ENCODE assay signal across 7 cellular contexts in genomic region chr5:6360684-6361072, GRCh38. TPM values are rescaled to one million over a fixed set of nuclear protein-coding genes. Genes with fewer than 3 reads are reported as not detected.
A peak's percentile ranks its signal among the peaks of the same experiment; 100 is the strongest.
DNase-seq lines count a peak whose midpoint lies in the region; ATAC-seq and TF ChIP-seq lines count a peak whose summit lies in the region.
"Not testable (repeated sequence)": the region's sequence is repeated elsewhere in the genome, so short reads cannot be mapped to it uniquely, and the experiment has no call there.

No MANE protein-coding gene starts in this region.

- H3K18ac ChIP-seq in neuronal stem cell (ENCODE audit: low read length), result not testable (repeated sequence)

- H3K4me1 ChIP-seq in GM23338 (ENCODE audit: insufficient read depth); neuronal stem cell (ENCODE audit: control insufficient read depth in 2 of 2, insufficient read depth in 1 of 2, low read depth in 1 of 2, low read length in 2 of 2): not testable (repeated sequence)
- H3K4me1 ChIP-seq in effector memory CD4-positive, alpha-beta T cell (ENCODE audit: control insufficient read depth, insufficient read depth, low read length, poor library complexity, severe bottlenecking), result peaks cover 17% of the 10 kb centered on the region

- not testable (repeated sequence) for H2BK15ac ChIP-seq in neuronal stem cell (ENCODE audit: low read length)

- not testable (repeated sequence) for H3K9me3 Mint-ChIP-seq in CD4-positive, alpha-beta T cell; GM23338; T-helper 2 cell treated with Interferon-gamma antibody and Interleukin-4, amounts not matched to agents 5 μg/mL and 100 μg/mL, for 36 hours; activated naive CD4-positive, alpha-beta T cell treated with anti-CD3 and anti-CD28 coated beads for 36 hours

- H2AK5ac ChIP-seq in neuronal stem cell (ENCODE audit: low read depth, low read length), result not testable (repeated sequence)

- peak overlapping the region; percentile 51 for H3K27ac ChIP-seq in CD4-positive, alpha-beta T cell (ENCODE audit: low read depth, low read length)
- H3K27ac ChIP-seq in GM23338 (ENCODE audit: low read depth); neuronal stem cell (replicated peaks; ENCODE audit: low read length): not testable (repeated sequence)
- H3K27ac ChIP-seq in effector memory CD4-positive, alpha-beta T cell (ENCODE audit: insufficient read depth, low read length, poor library complexity, severe bottlenecking), result peak overlapping the region; percentile 27

- H3K79me1 ChIP-seq in neuronal stem cell (ENCODE audit: low read depth, low read length), result not testable (repeated sequence)

- not testable (repeated sequence) for H3K23ac ChIP-seq in neuronal stem cell (ENCODE audit: low read depth, low read length, poor library complexity)

- TF ChIP-seq CTCF in CD4-positive, alpha-beta T cell (IDR thresholded peaks at IDR 0.05); GM23338 (conservative IDR thresholded peaks at IDR 0.05; ENCODE audit: low read depth in 2 of 2): not testable (repeated sequence)

- not testable (repeated sequence) for H3K27me3 ChIP-seq in CD4-positive, alpha-beta T cell (ENCODE audit: control insufficient read depth, insufficient read depth, low read length); GM23338 (ENCODE audit: insufficient read depth); effector memory CD4-positive, alpha-beta T cell (replicated peaks; ENCODE audit: control insufficient read depth, insufficient read depth, low read length, poor library complexity, severe bottlenecking); neuronal stem cell (ENCODE audit: control insufficient read depth in 3 of 3, insufficient read depth in 3 of 3, low read depth in 1 of 3, low read length in 3 of 3)

- H4K8ac ChIP-seq in neuronal stem cell (ENCODE audit: low read depth, low read length), result not testable (repeated sequence)

- CTCF ChIA-PET in CD4-positive, alpha-beta T cell (lab: Charles Lee), result interaction anchor here (1.4 kb wide), 1 partner anchor 26 kb away, joined by 3 read pairs; no protein-coding TSS in a partner anchor
- CTCF ChIA-PET in activated naive CD4-positive, alpha-beta T cell treated with anti-CD3 and anti-CD28 coated beads for 36 hours (lab: Charles Lee), result interaction anchor here (0.5 to 0.6 kb wide), 2 partner anchors 261 to 939 kb away, joined by 3 read pairs; no protein-coding TSS in a partner anchor

- H3K9me2 ChIP-seq in GM23338 (ENCODE audit: insufficient read depth), result not testable (repeated sequence)

- not testable (repeated sequence) for H4K91ac ChIP-seq in neuronal stem cell (ENCODE audit: low read depth, low read length, poor library complexity)

- H2BK12ac ChIP-seq in neuronal stem cell (ENCODE audit: low read length), result not testable (repeated sequence)

- H3K4me3 ChIP-seq in GM23338; neuronal stem cell (ENCODE audit: low read length in 2 of 2): not testable (repeated sequence)
- peak overlapping the region; percentile 28 for H3K4me3 ChIP-seq in effector memory CD4-positive, alpha-beta T cell (ENCODE audit: insufficient read depth, low read depth, low read length, poor library complexity, severe bottlenecking)

- H3K4ac ChIP-seq in neuronal stem cell (ENCODE audit: low read length), result not testable (repeated sequence)

- not testable (repeated sequence) for H3K14ac ChIP-seq in neuronal stem cell (ENCODE audit: low read length)

- not testable (repeated sequence) for H3K79me2 ChIP-seq in GM23338 (replicated peaks; ENCODE audit: insufficient read depth)

- H3K9me3 ChIP-seq in CD4-positive, alpha-beta T cell (ENCODE audit: control insufficient read depth, low read length); effector memory CD4-positive, alpha-beta T cell (ENCODE audit: control insufficient read depth, low read length); neuronal stem cell (replicated peaks in 1 of 2; ENCODE audit: control insufficient read depth in 2 of 2, insufficient read depth in 1 of 2, low read depth in 1 of 2, low read length in 2 of 2): not testable (repeated sequence)

- H3F3A ChIP-seq in GM23338 (replicated peaks; ENCODE audit: low read depth), result not testable (repeated sequence)

- H3K9ac ChIP-seq in neuronal stem cell (ENCODE audit: low read depth, low read length, poor library complexity), result not testable (repeated sequence)

- H3K27me3 Mint-ChIP-seq in CD4-positive, alpha-beta T cell; GM23338 (ENCODE audit: insufficient read depth, low read depth, poor library complexity); T-helper 2 cell treated with Interferon-gamma antibody and Interleukin-4, amounts not matched to agents 5 μg/mL and 100 μg/mL, for 36 hours (ENCODE audit: low read depth); activated naive CD4-positive, alpha-beta T cell treated with anti-CD3 and anti-CD28 coated beads for 36 hours (ENCODE audit: low read depth): not testable (repeated sequence)

- POLR2A ChIA-PET in CD4-positive, alpha-beta T cell (lab: Charles Lee), result interaction anchor here (1.1 to 2.8 kb wide), 3 partner anchors 14 to 17 kb away, joined by 3 to 22 read pairs (median 16); partner anchors contain the start of gene MED10

- H3K4me1 Mint-ChIP-seq in CD4-positive, alpha-beta T cell (ENCODE audit: low read depth), result peaks cover 22% of the 10 kb centered on the region
- H3K4me1 Mint-ChIP-seq in GM23338, result not testable (repeated sequence)
- peaks cover 17% of the 10 kb centered on the region for H3K4me1 Mint-ChIP-seq in T-helper 2 cell treated with Interferon-gamma antibody and Interleukin-4, amounts not matched to agents 5 μg/mL and 100 μg/mL, for 36 hours (ENCODE audit: low read depth)
- H3K4me1 Mint-ChIP-seq in activated naive CD4-positive, alpha-beta T cell treated with anti-CD3 and anti-CD28 coated beads for 36 hours (ENCODE audit: low read depth), result peaks cover 20% of the 10 kb centered on the region

- peak overlapping the region; percentile 18 for H2BK5ac ChIP-seq in neuronal stem cell (ENCODE audit: low read length)

- H4K20me1 ChIP-seq in GM23338 (replicated peaks; ENCODE audit: insufficient read depth), result not testable (repeated sequence)

- peak overlapping the region; percentile 98 for H2AFZ ChIP-seq in GM23338
- not testable (repeated sequence) for H2AFZ ChIP-seq in neuronal stem cell (ENCODE audit: low read length)

- not testable (repeated sequence) for H3K4me3 Mint-ChIP-seq in CD4-positive, alpha-beta T cell; GM23338; activated naive CD4-positive, alpha-beta T cell treated with anti-CD3 and anti-CD28 coated beads for 36 hours
- H3K4me3 Mint-ChIP-seq in T-helper 2 cell treated with Interferon-gamma antibody and Interleukin-4, amounts not matched to agents 5 μg/mL and 100 μg/mL, for 36 hours, result peak overlapping the region; percentile 78

- no CpG with 5 or more reads among the region's 5 CpGs for WGBS in neuronal stem cell (ENCODE audit: extremely low coverage in 2 of 2, insufficient read length in 2 of 2, insufficient replicate concordance in 1 of 2), 2 donors

- H2BK120ac ChIP-seq in neuronal stem cell (ENCODE audit: low read depth, low read length), result not testable (repeated sequence)

- intact Hi-C loops in CD4-positive, alpha-beta T cell (cut with DNase I, micrococcal nuclease), result loop anchor here in 1 of 2 experiments (2.0 kb wide), 1 partner anchor 18 kb away; the partner anchor contains the start of gene MED10
- intact Hi-C loops in activated naive CD4-positive, alpha-beta T cell treated with anti-CD3 and anti-CD28 coated beads for 36 hours (cut with micrococcal nuclease), result loop anchor here (1.0 kb wide), 1 partner anchor 18 kb away; the partner anchor contains the start of gene MED10

- H3K27ac Mint-ChIP-seq in CD4-positive, alpha-beta T cell, result peak overlapping the region; percentile 89
- H3K27ac Mint-ChIP-seq in GM23338, result not testable (repeated sequence)
- peak overlapping the region; percentile 93 for H3K27ac Mint-ChIP-seq in T-helper 2 cell treated with Interferon-gamma antibody and Interleukin-4, amounts not matched to agents 5 μg/mL and 100 μg/mL, for 36 hours
- H3K27ac Mint-ChIP-seq in activated naive CD4-positive, alpha-beta T cell treated with anti-CD3 and anti-CD28 coated beads for 36 hours, result peak overlapping the region; percentile 36

- ATAC-seq in CD4-positive, alpha-beta T cell (ENCODE audit: poor library complexity), result not testable (repeated sequence)
- ATAC-seq in GM23338, result peak; percentile 21

- not testable (repeated sequence) for H3K36me3 Mint-ChIP-seq in CD4-positive, alpha-beta T cell (ENCODE audit: low read depth); GM23338 (ENCODE audit: low read depth)
- H3K36me3 Mint-ChIP-seq in T-helper 2 cell treated with Interferon-gamma antibody and Interleukin-4, amounts not matched to agents 5 μg/mL and 100 μg/mL, for 36 hours (ENCODE audit: low read depth), result peaks cover 15% of the 10 kb centered on the region
- H3K36me3 Mint-ChIP-seq in activated naive CD4-positive, alpha-beta T cell treated with anti-CD3 and anti-CD28 coated beads for 36 hours (ENCODE audit: low read depth), result peaks cover 29% of the 10 kb centered on the region

- DNase-seq in CD4-positive, alpha-beta T cell; GM23338 (ENCODE audit: low spot score); T-helper 2 cell treated with Interferon-gamma antibody and Interleukin-4, amounts not matched to agents 5 μg/mL and 100 μg/mL, for 36 hours (ENCODE audit: low spot score); activated naive CD4-positive, alpha-beta T cell treated with anti-CD3 and anti-CD28 coated beads for 36 hours; effector memory CD4-positive, alpha-beta T cell; neuronal stem cell (ENCODE audit: low spot score): not testable (repeated sequence)
- peak; percentile 7 for DNase-seq in activated CD8-positive, alpha-beta memory T cell treated with anti-CD3 and anti-CD28 coated beads for 24 hours

- H3K36me3 ChIP-seq in GM23338 (ENCODE audit: insufficient read depth); effector memory CD4-positive, alpha-beta T cell (ENCODE audit: control insufficient read depth, insufficient read depth, low read length); neuronal stem cell (replicated peaks in 1 of 2; ENCODE audit: control insufficient read depth in 2 of 2, insufficient read depth in 2 of 2, low read length in 2 of 2): not testable (repeated sequence)

- not testable (repeated sequence) for H3K4me2 ChIP-seq in GM23338; neuronal stem cell (ENCODE audit: insufficient read depth, low read length, poor library complexity, severe bottlenecking)

RNA-seq across cellular contexts. Expression of gene MED10, which starts 17.7 kb away (rescaled TPM):
- total RNA-seq in CD4-positive, alpha-beta T cell, result 10 to 100 TPM; 97.2 to 98.0 TPM
- total RNA-seq in GM23338 (2014; rRNA removed; shearing (Covaris generic)), result 9.0 and 16.0 TPM in 2 replicates
- polyA plus RNA-seq in GM23338 (2016; fragmentation: Nextera tagmentation; extraction: Ambion mirVana), result 58.1 and 62.2 TPM in 2 replicates
- 10 to 100 TPM; 49.3 to 50.0 TPM for total RNA-seq in activated naive CD4-positive, alpha-beta T cell treated with anti-CD3 and anti-CD28 coated beads for 36 hours
- 29.2 TPM for polyA plus RNA-seq in neuronal stem cell (2013, experiment 1 of 2)
- polyA plus RNA-seq in neuronal stem cell (2013, experiment 2 of 2), result 30.5 TPM
